Comparison of ENCODE assay signal across 8 cellular contexts in the genomic region with DNA sequence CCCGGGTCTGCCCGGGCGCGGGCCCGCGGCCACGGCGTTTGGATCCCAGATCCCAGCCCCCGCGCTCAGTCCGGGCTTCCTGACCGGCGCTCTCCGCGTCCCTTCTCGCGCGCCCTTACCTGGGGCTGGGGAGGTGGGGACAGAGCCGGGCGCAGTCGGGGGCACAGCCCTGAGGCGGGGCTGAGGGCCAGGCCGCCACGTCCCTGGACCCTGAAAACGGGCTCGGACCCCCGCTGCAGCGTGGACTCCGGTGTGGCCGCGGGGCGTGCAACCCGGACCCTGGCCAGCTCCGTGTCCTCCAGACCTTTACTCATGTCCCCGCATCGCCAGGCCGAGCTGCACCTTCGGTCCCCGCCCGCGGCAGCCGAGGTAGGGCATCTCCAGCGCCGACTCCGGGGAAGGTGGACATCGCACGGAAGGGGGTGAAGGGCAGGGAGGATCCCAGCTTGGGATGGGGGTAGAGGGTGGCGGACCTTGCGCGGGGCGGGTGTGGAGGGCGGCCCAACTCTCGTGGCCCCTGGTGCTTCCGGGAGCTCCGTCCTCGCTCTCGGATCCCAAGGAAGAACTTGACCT.
DNase-seq lines count a peak whose midpoint lies in the region; ATAC-seq and TF ChIP-seq lines count a peak whose summit lies in the region.

No MANE protein-coding gene starts in this region.

- POLR2A ChIA-PET in AG04449 (lab: Yijun Ruan, JAX), result interaction anchor here (2.0 kb wide), 1 partner anchor 25 kb away, joined by 5 read pairs; the partner anchor contains the start of gene LZTR1

- no peak for TF ChIP-seq POLR2A in GM18505 (IDR thresholded peaks at IDR 0.05; ENCODE audit: borderline replicate concordance, extremely low read depth, insufficient read depth, insufficient read length)

- H3K4me3 ChIP-seq in AG04449 (ENCODE audit: low read depth, low read length) (peak overlapping the region; percentile 62), duodenal mucosa (ENCODE audit: low read depth in 1 of 2, low read length in 2 of 2) (peak overlapping the region; percentile 78 to 87), muscle layer of colon (ENCODE audit: low read depth in 1 of 2, low read length in 2 of 2) (peak overlapping the region; percentile 57 to 65)

- H3K27me3 ChIP-seq in duodenal mucosa (ENCODE audit: control insufficient read depth in 1 of 2, insufficient read depth in 2 of 2, low read length in 2 of 2), result no peaks in the 10 kb centered on the region
- H3K27me3 ChIP-seq in muscle layer of colon (ENCODE audit: control insufficient read depth in 1 of 2, insufficient read depth in 2 of 2, low read length in 2 of 2), result no peaks in the 10 kb centered on the region

- CTCF ChIA-PET in AG04449 (lab: Yijun Ruan, JAX), result interaction anchor here (1.0 to 8.9 kb wide), 7 partner anchors 11 to 71 kb away, joined by 4 to 80 read pairs (median 7); partner anchors contain the start of genes CRKL and LZTR1

- H3K9ac ChIP-seq in duodenal mucosa (ENCODE audit: low read depth in 1 of 2, low read length in 2 of 2) (peak overlapping the region; percentile 49 to 86), muscle layer of colon (ENCODE audit: low read length) (no peak overlapping the region)

- H3K9me3 ChIP-seq in duodenal mucosa (ENCODE audit: control insufficient read depth in 1 of 2, low read length in 2 of 2) (no peaks in the 10 kb centered on the region), muscle layer of colon (ENCODE audit: low read length) (no peaks in the 10 kb centered on the region)

- H3K4me1 ChIP-seq in duodenal mucosa (ENCODE audit: control insufficient read depth in 1 of 2, insufficient read depth in 2 of 2, low read length in 2 of 2) (peaks cover 35 to 53% of the 10 kb centered on the region in 2 donors), muscle layer of colon (ENCODE audit: insufficient read depth, low read length) (peaks cover 3% of the 10 kb centered on the region)

- no peak for ATAC-seq in GM19351 (IDR thresholded peaks at IDR 0.05; ENCODE audit: unreplicated experiment)
- no peak for ATAC-seq in GM18505 (IDR thresholded peaks at IDR 0.05; ENCODE audit: unreplicated experiment)
- ATAC-seq in GM18517 (IDR thresholded peaks at IDR 0.05; ENCODE audit: unreplicated experiment), result no peak

- DNase-seq in AG04449 (ENCODE audit: low read depth, low spot score) (no peak), HK-2 (ENCODE audit: unreplicated experiment) (peak; percentile 52), germinal center (ENCODE audit: low spot score) (no peak)

- no peak for TF ChIP-seq CTCF in AG04449 (IDR thresholded peaks at IDR 0.05; ENCODE audit: insufficient read depth, low read length, missing control alignments)

- peak overlapping the region; percentile 82 for H3K27ac ChIP-seq in duodenal mucosa (ENCODE audit: low read depth, low read length)
- peak overlapping the region; percentile 27 for H3K27ac ChIP-seq in muscle layer of colon (ENCODE audit: low read depth, low read length)

- H3K36me3 ChIP-seq in duodenal mucosa (ENCODE audit: control insufficient read depth in 1 of 2, insufficient read depth in 2 of 2, low read length in 2 of 2) (peaks cover 5 to 11% of the 10 kb centered on the region in 2 donors), muscle layer of colon (ENCODE audit: insufficient read depth, low read length) (peaks cover 6% of the 10 kb centered on the region)
